Comparison of ENCODE assay signal across 3 cellular contexts in genomic region chr10:38741226-38741625, GRCh38.
"Had no signal": no experiment of that assay in that cellular context is flagged by ENCODE, and none has a peak within 500 bp of the region (broad histone marks: within the 10 kb centered on the region; RNA-seq: fewer than 3 reads in every experiment).

No MANE protein-coding gene starts in this region.

- H3K4me3 ChIP-seq: GM12878 had no signal

- DNase-seq: GDM1, GF-D8 had no signal
